9 cellular contexts compared by ENCODE assay signal in the genomic region with DNA sequence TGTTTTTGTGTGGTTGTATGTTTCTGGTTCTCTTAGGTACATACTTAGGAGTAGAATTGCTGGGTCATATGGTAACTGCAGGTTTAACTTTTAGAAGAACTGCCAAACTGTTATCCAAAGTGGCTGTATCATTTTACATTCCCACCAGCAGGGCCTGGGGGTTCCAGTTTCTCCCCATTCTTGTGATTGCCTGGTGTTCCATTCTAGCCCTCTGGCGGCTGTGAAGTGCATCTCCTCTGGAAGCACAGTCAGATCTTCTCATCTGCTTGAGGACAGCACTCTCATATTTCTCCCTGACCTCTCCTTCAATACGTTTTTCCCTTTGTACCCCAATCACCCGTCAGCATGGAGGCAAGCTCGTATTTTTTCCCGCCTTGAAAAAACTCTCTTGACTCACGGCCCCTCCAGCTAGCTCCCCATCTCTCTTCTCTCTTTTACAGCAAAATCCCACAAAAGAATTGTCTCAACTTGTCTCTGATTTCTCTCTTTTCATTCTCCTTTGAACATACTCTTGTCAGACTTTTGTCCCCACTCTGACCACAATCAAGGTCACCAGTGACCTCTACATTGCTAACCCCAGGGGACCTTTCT. TPM values are rescaled to one million over a fixed set of nuclear protein-coding genes. Genes with fewer than 3 reads are reported as not detected.
A peak's percentile ranks its signal among the peaks of the same experiment; 100 is the strongest.
DNase-seq lines count a peak whose midpoint lies in the region; ATAC-seq, FAIRE-seq and TF ChIP-seq lines count a peak whose summit lies in the region.
"Had no signal": no experiment of that assay in that cellular context is flagged by ENCODE, and none has a peak within 500 bp of the region (broad histone marks: within the 10 kb centered on the region; RNA-seq: fewer than 3 reads in every experiment).

No MANE protein-coding gene starts in this region.

- H3K9me3 ChIP-seq in K562 (replicated peaks; ENCODE audit: control insufficient read depth, insufficient read depth, low read depth, low read length): no peaks in the 10 kb centered on the region

- peak; percentile 82 for DNase-seq in GM03348 (ENCODE audit: low spot score)
- peak; percentile 64 for DNase-seq in M059J (ENCODE audit: low read depth)
- peak; percentile 66 to 75 (median 72) for DNase-seq in K562 (ENCODE audit: extremely low read depth in 1 of 4, low spot score in 3 of 4)
- DNase-seq: NCI-H1694 treated with DMSO at 0.1 percent for 48 hours had no signal

- no peak overlapping the region for H2AFZ ChIP-seq in K562 (ENCODE audit: low read depth, low read length)

- H3K4me3 Mint-ChIP-seq in nephron: no peak overlapping the region
- H3K4me3 Mint-ChIP-seq in stimulated activated memory B cell treated with anti-CD40 and anti-IgM and Interleukin-4, amounts not matched to agents 10 μg/mL and 1 μg/mL and 100 μg/mL, for 72 hours: no peak overlapping the region

- peaks cover 50% of the 10 kb centered on the region for H3K27me3 Mint-ChIP-seq in nephron (ENCODE audit: low read depth)
- peaks cover 79% of the 10 kb centered on the region for H3K27me3 Mint-ChIP-seq in stimulated activated memory B cell treated with anti-CD40 and anti-IgM and Interleukin-4, amounts not matched to agents 10 μg/mL and 1 μg/mL and 100 μg/mL, for 72 hours

- H3K27ac ChIP-seq in K562 (ENCODE audit: extremely low read depth, low read depth, low read length): no peak overlapping the region

- peaks cover 15 to 27% of the 10 kb centered on the region in 2 experiments; a peak in 4 of 5 replicates for H3K4me1 ChIP-seq in K562 (replicated peaks in 1 of 2; ENCODE audit: control insufficient read depth in 2 of 2, insufficient read depth in 2 of 2, low read length in 2 of 2)

- H3K9ac ChIP-seq in K562 (ENCODE audit: insufficient read depth in 1 of 2, low read depth in 2 of 2, low read length in 2 of 2): peak overlapping the region in 1 of 2 experiments; percentile 24; a peak in 1 of 4 replicates

- peaks cover 4% of the 10 kb centered on the region for H3K4me1 Mint-ChIP-seq in nephron
- H3K4me1 Mint-ChIP-seq in stimulated activated memory B cell treated with anti-CD40 and anti-IgM and Interleukin-4, amounts not matched to agents 10 μg/mL and 1 μg/mL and 100 μg/mL, for 72 hours: peaks cover 16% of the 10 kb centered on the region

- WGBS in K562 (ENCODE audit: insufficient coverage, low coverage, missing lambda C conversion rate): 9% methylated on average over 6 of the region's 6 CpGs

- peak overlapping the region in 1 of 3 experiments; percentile 8 for H3K27ac Mint-ChIP-seq in nephron
- H3K27ac Mint-ChIP-seq in stimulated activated memory B cell treated with anti-CD40 and anti-IgM and Interleukin-4, amounts not matched to agents 10 μg/mL and 1 μg/mL and 100 μg/mL, for 72 hours: no peak overlapping the region

- H3K9me3 Mint-ChIP-seq in nephron: no peaks in the 10 kb centered on the region
- no peaks in the 10 kb centered on the region for H3K9me3 Mint-ChIP-seq in stimulated activated memory B cell treated with anti-CD40 and anti-IgM and Interleukin-4, amounts not matched to agents 10 μg/mL and 1 μg/mL and 100 μg/mL, for 72 hours

- TF ChIP-seq CTCF in K562 (IDR thresholded peaks at IDR 0.05 in 2 of 3, conservative IDR thresholded peaks at IDR 0.05 in 1 of 3; ENCODE audit: insufficient read depth in 2 of 3, low read depth in 1 of 3, low read length in 3 of 3) (peak; percentile 80 to 98 (median 91)), nephron (IDR thresholded peaks at IDR 0.05; ENCODE audit: unreplicated experiment in 3 of 3) (peak; percentile 55 to 73 (median 62))

- no peak overlapping the region for H3K4me3 ChIP-seq in K562

- H3K36me3 Mint-ChIP-seq in nephron (ENCODE audit: low read depth): no peaks in the 10 kb centered on the region
- no peaks in the 10 kb centered on the region for H3K36me3 Mint-ChIP-seq in stimulated activated memory B cell treated with anti-CD40 and anti-IgM and Interleukin-4, amounts not matched to agents 10 μg/mL and 1 μg/mL and 100 μg/mL, for 72 hours

- BruUV-seq in K562 (replicated peaks; lab: Mats Ljungman, UMichigan): no TSS peak

- H3K79me2 ChIP-seq in K562 (ENCODE audit: control insufficient read depth, insufficient read depth, low read length): no peaks in the 10 kb centered on the region

- ATAC-seq in K562: peak; percentile 72
- ATAC-seq in GM21576 (IDR thresholded peaks at IDR 0.05; ENCODE audit: unreplicated experiment): no peak
- ATAC-seq in stimulated activated memory B cell treated with anti-CD40 and anti-IgM and Interleukin-4, amounts not matched to agents 10 μg/mL and 1 μg/mL and 100 μg/mL, for 72 hours: no peak
- ATAC-seq in HG02610 (IDR thresholded peaks at IDR 0.05; ENCODE audit: unreplicated experiment): no peak
- ATAC-seq in HG03571 (IDR thresholded peaks at IDR 0.05; ENCODE audit: unreplicated experiment): no peak

- no peaks in the 10 kb centered on the region for H3K9me1 ChIP-seq in K562 (ENCODE audit: control insufficient read depth, insufficient read depth, low read length)

- no peak for TF ChIP-seq EP300 in K562 (IDR thresholded peaks at IDR 0.05; ENCODE audit: low read length)

- no peak overlapping the region for H3K4me2 ChIP-seq in K562 (ENCODE audit: insufficient read depth, low read length)

- CTCF ChIA-PET in K562 (lab: Yijun Ruan, JAX; ENCODE audit: low intra/inter-chr PET ratio): interaction anchor here (0.6 to 2.8 kb wide), 3 partner anchors 123 to 250 kb away, joined by 4 to 16 read pairs (median 4); partner anchors contain the start of gene NECTIN1

- peak; percentile 79 for FAIRE-seq in K562 (lab: Jason Lieb, UNC)

- peak in 1 of 2 experiments; percentile 53; a peak in 3 of 4 replicates for TF ChIP-seq RAD21 in K562 (CRISPR knock-in tag; conservative IDR thresholded peaks at IDR 0.05 in 1 of 2, IDR thresholded peaks at IDR 0.05 in 1 of 2)

- H3K36me3 ChIP-seq in K562 (ENCODE audit: control insufficient read depth, insufficient read depth, low read length): no peaks in the 10 kb centered on the region

- TF ChIP-seq POLR2A in K562 (conservative IDR thresholded peaks at IDR 0.05): no peak

- in situ Hi-C loops in K562 (cut with MboI): loop anchor here (10.0 kb wide), 1 partner anchor 255 kb away; no protein-coding TSS in a partner anchor

- peaks cover 0 to 40% of the 10 kb centered on the region in 2 experiments; a peak in 2 of 5 replicates for H3K27me3 ChIP-seq in K562 (ENCODE audit: control insufficient read depth in 2 of 2, insufficient read depth in 2 of 2, low read length in 2 of 2)

- POLR2A ChIA-PET in K562 (lab: Yijun Ruan, JAX): interaction anchor here (0.6 to 1.0 kb wide), 3 partner anchors 32 to 390 kb away, joined by 3 read pairs; no protein-coding TSS in a partner anchor

- peaks cover 12% of the 10 kb centered on the region for H4K20me1 ChIP-seq in K562 (replicated peaks; ENCODE audit: control insufficient read depth, insufficient read depth, low read length)

- intact Hi-C loops in K562 (cut with micrococcal nuclease): loop anchor here (2.0 to 10.0 kb wide), 3 partner anchors 155 to 628 kb away; partner anchors contain the start of gene NECTIN1

TF ChIP-seq in K562, 482 proteins besides CTCF, POLR2A, EP300 and RAD21 (continues in another document):
- TF ChIP-seq BRCA1 (IDR thresholded peaks at IDR 0.05) (no peak), BRCA1 (CRISPR knock-in tag; IDR thresholded peaks at IDR 0.05) (no peak), ZC3H4 (CRISPR knock-in tag; IDR thresholded peaks at IDR 0.05; ENCODE audit: borderline replicate concordance) (no peak), E2F8 (IDR thresholded peaks at IDR 0.05; ENCODE audit: low read depth, partially characterized antibody) (no peak)

RNA-seq across cellular contexts. Expression of gene THY1, which starts 56.8 kb away (rescaled TPM):
- 1,171 and 1,190 TPM in 2 replicates for total RNA-seq in M059J (2014; rRNA removed; shearing (Covaris generic))
- total RNA-seq in K562 (2011; cell fraction: chromatin; rRNA removed; ENCODE audit: low replicate concordance): 0.09 TPM in 1 of 2 replicates, not detected in the other
- 0.17 and 0.39 TPM in 2 replicates for total RNA-seq in K562 (2011; cell fraction: nucleolus; rRNA removed)
- 0.07 and 0.38 TPM in 2 replicates for total RNA-seq in K562 (2011; cell fraction: nucleoplasm; rRNA removed)
- total RNA-seq in K562 (2014; rRNA removed) (0.18 and 0.29 TPM in 2 replicates), K562 (2014; rRNA removed; fragmentation: Illumina TruSeq; extraction: Trizol) (0.06 and 0.15 TPM in 2 replicates), K562 (2015; rRNA removed; fragmentation: Illumina TruSeq; extraction: Trizol) (0.07 and 0.08 TPM in 2 replicates), K562 (2021) (0.20 and 0.40 TPM in 2 replicates)
- polyA plus RNA-seq in K562 (2011; rRNA removed) (not detected in 2 replicates), K562 (2014; fragmentation: Illumina TruSeq; extraction: Trizol) (not detected in 2 replicates), K562 (2014; fragmentation: Nextera tagmentation; extraction: Ambion mirVana) (not detected), K562 (2014; rRNA removed) (not detected in 2 replicates)
- polyA plus RNA-seq in K562 (2011; cell fraction: cytosol; rRNA removed): 0.12 TPM in 1 of 2 replicates, not detected in the other
- 0.10 TPM in 1 of 2 replicates, not detected in the other for polyA plus RNA-seq in K562 (2011; cell fraction: nucleus; rRNA removed)
- polyA plus RNA-seq in K562 (2012): not detected in 2 replicates
- 0.06 and 0.11 TPM in 2 replicates for polyA minus RNA-seq in K562 (2011; rRNA and poly(A)+ RNA removed)
- polyA minus RNA-seq in K562 (2011; cell fraction: cytosol; rRNA and poly(A)+ RNA removed): not detected in 2 replicates
- polyA minus RNA-seq in K562 (2011; cell fraction: nucleus; rRNA and poly(A)+ RNA removed): under 0.01 and 0.11 TPM in 2 replicates

Comparison
In these comparisons a context has a peak if more than half of its experiments do, and no peak if none do; other contexts are left out.
1. RNA of gene THY1, which starts 56.8 kb away (total RNA-seq): 1,171 to 1,190 TPM in M059J; 0.06 to 0.40 TPM in K562; every median in the first group is over 100 times any median in the second.
2. Peak in every context shown above with its lines, with median percentiles within 50 percentile points of each other: DNase-seq.